16 cellular contexts compared by ENCODE assay signal in the genomic region with DNA sequence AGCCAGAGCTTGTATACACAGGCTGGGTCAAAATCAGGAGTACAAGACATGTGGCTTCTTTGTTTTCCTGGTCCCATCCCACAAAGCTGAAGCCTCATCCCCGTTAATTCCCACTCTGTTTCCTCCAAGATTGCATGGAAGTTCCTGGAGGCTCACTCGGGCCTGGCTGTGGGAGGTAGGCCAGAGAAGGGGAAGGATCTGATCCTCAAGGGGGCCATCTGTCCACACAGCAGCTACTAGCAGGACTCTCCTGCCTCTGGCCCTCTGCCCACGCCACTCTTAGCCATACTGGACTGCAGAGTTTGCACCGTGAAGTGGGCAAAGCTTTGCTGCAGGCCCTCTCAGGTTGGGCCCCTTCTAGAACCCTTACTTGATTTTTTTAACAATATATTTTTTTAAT.
A peak's percentile ranks its signal among the peaks of the same experiment; 100 is the strongest.
DNase-seq lines count a peak whose midpoint lies in the region; ATAC-seq, FAIRE-seq and TF ChIP-seq lines count a peak whose summit lies in the region.
"Had no signal": no experiment of that assay in that cellular context is flagged by ENCODE, and none has a peak within 500 bp of the region (broad histone marks: within the 10 kb centered on the region; RNA-seq: fewer than 3 reads in every experiment).

No MANE protein-coding gene starts in this region.

- H3K9ac ChIP-seq in HepG2 (ENCODE audit: insufficient read depth, low read depth, low read length) = no peak overlapping the region
- no peak overlapping the region for H3K9ac ChIP-seq in PC-3 (ENCODE audit: low read length)

- H3K4me3 ChIP-seq in HepG2 (replicated peaks in 1 of 3; ENCODE audit: insufficient read depth in 1 of 3, low read depth in 2 of 3, low read length in 3 of 3) (no peak overlapping the region), right lobe of liver (no peak overlapping the region), PC-3 (ENCODE audit: low read length) (no peak overlapping the region)
- H3K4me3 ChIP-seq: K562, tibial nerve had no signal

- in situ Hi-C loops in HepG2 (cut with HindIII; ENCODE audit: extremely low pct_ligation_motif_present, low pct_unique_long_range_greater_than_20kb) = no loop called here

- no peaks in the 10 kb centered on the region for H3F3A ChIP-seq in PC-3 (ENCODE audit: low read length, unreplicated experiment)

- H3K27ac ChIP-seq in HepG2 (ENCODE audit: extremely low read length, insufficient read depth, low read length) (no peak overlapping the region), right lobe of liver (no peak overlapping the region), PC-3 (ENCODE audit: low read length) (no peak overlapping the region)
- H3K27ac ChIP-seq: tibial nerve had no signal

- BruUV-seq in HepG2 (replicated peaks; lab: Mats Ljungman, UMichigan) (no TSS peak), PC-3 (replicated peaks; lab: Mats Ljungman, UMichigan) (no TSS peak)

- H3K79me2 ChIP-seq in HepG2 (ENCODE audit: insufficient read depth, low read length) (no peaks in the 10 kb centered on the region), PC-3 (ENCODE audit: low read length) (no peaks in the 10 kb centered on the region)

- ATAC-seq in HepG2 (peak; percentile 37; the same call in 2 of the 3 replicates), right lobe of liver (no peak), left cardiac atrium (peak; percentile 68 to 78), PC-3 (no peak)
- ATAC-seq: K562, Panc1 had no signal

- H3K4me1 ChIP-seq in HepG2 (ENCODE audit: insufficient read depth, low read length) (peaks cover 18% of the 10 kb centered on the region), right lobe of liver (no peaks in the 10 kb centered on the region), PC-3 (ENCODE audit: insufficient read depth, low read length) (no peaks in the 10 kb centered on the region)

- H3K9me2 ChIP-seq in PC-3 (replicated peaks; ENCODE audit: low read length) = no peaks in the 10 kb centered on the region

- H3K36me3 ChIP-seq in HepG2 (replicated peaks in 1 of 2; ENCODE audit: control insufficient read depth in 1 of 2, insufficient read depth in 2 of 2, low read length in 2 of 2) = no peaks in the 10 kb centered on the region
- H3K36me3 ChIP-seq in right lobe of liver = no peaks in the 10 kb centered on the region
- H3K36me3 ChIP-seq in PC-3 (ENCODE audit: low read depth, low read length) = no peaks in the 10 kb centered on the region
- H3K36me3 ChIP-seq: tibial nerve had no signal

- POLR2A ChIA-PET in HepG2 (lab: Yijun Ruan, JAX) = no interaction called here
- POLR2A ChIA-PET in PC-3 (lab: Charles Lee; ENCODE audit: unreplicated experiment) = no interaction called here
- POLR2A ChIA-PET in activated CD4-positive, alpha-beta memory T cell treated with anti-CD3 and anti-CD28 coated beads for 36 hours (lab: Charles Lee) = no interaction called here

- TF ChIP-seq EP300 in HepG2 (IDR thresholded peaks at IDR 0.05; ENCODE audit: low read depth in 2 of 2, low read length in 2 of 2) = no peak
- no peak for TF ChIP-seq EP300 in HepG2 (CRISPR knock-in tag; IDR thresholded peaks at IDR 0.05; ENCODE audit: borderline replicate concordance)

- TF ChIP-seq RAD21 in HepG2 (CRISPR knock-in tag; IDR thresholded peaks at IDR 0.05) = no peak

- no peaks in the 10 kb centered on the region for H3K4me1 Mint-ChIP-seq in activated CD4-positive, alpha-beta memory T cell treated with anti-CD3 and anti-CD28 coated beads for 36 hours (ENCODE audit: low read depth)
- H3K4me1 Mint-ChIP-seq: activated naive CD8-positive, alpha-beta T cell treated with anti-CD3 and anti-CD28 coated beads, Interleukin-2, amount 10 ng/mL, durations not matched to agents 7 days and 5 days had no signal

- H3K27me3 ChIP-seq in HepG2 (ENCODE audit: control insufficient read depth in 1 of 2, insufficient read depth in 2 of 2, low read length in 2 of 2) (peaks cover 0 to 5% of the 10 kb centered on the region in 2 experiments; a peak in 1 of 5 replicates), right lobe of liver (no peaks in the 10 kb centered on the region), PC-3 (ENCODE audit: low read length) (peaks cover 29% of the 10 kb centered on the region)
- H3K27me3 ChIP-seq: tibial nerve had no signal

- TF ChIP-seq CTCF in HepG2 (CRISPR knock-in tag; IDR thresholded peaks at IDR 0.05) (peak; percentile 39), right lobe of liver (IDR thresholded peaks at IDR 0.05) (no peak), PC-3 (conservative IDR thresholded peaks at IDR 0.05; ENCODE audit: low read depth, low read length) (no peak)

- H3K4me3 Mint-ChIP-seq in activated CD4-positive, alpha-beta memory T cell treated with anti-CD3 and anti-CD28 coated beads for 36 hours = no peak overlapping the region
- H3K4me3 Mint-ChIP-seq: activated naive CD8-positive, alpha-beta T cell treated with anti-CD3 and anti-CD28 coated beads, Interleukin-2, amount 10 ng/mL, durations not matched to agents 7 days and 5 days; HFFc6 had no signal

- H3K4me2 ChIP-seq in HepG2 (ENCODE audit: low read depth, low read length) (peak overlapping the region; percentile 49; the same call in 1 of the 2 replicates), PC-3 (ENCODE audit: low read length) (no peak overlapping the region)

- no peaks in the 10 kb centered on the region for H3K9me3 Mint-ChIP-seq in activated CD4-positive, alpha-beta memory T cell treated with anti-CD3 and anti-CD28 coated beads for 36 hours
- H3K9me3 Mint-ChIP-seq: activated naive CD8-positive, alpha-beta T cell treated with anti-CD3 and anti-CD28 coated beads, Interleukin-2, amount 10 ng/mL, durations not matched to agents 7 days and 5 days had no signal

- H3K27me3 Mint-ChIP-seq in activated CD4-positive, alpha-beta memory T cell treated with anti-CD3 and anti-CD28 coated beads for 36 hours = peaks cover 2% of the 10 kb centered on the region
- H3K27me3 Mint-ChIP-seq: activated naive CD8-positive, alpha-beta T cell treated with anti-CD3 and anti-CD28 coated beads, Interleukin-2, amount 10 ng/mL, durations not matched to agents 7 days and 5 days had no signal

- WGBS in HepG2 (ENCODE audit: low lambda C conversion rate) = 36% methylated on average over 1 of the region's 4 CpGs
- WGBS in right lobe of liver (ENCODE audit: insufficient coverage, low coverage, low lambda C conversion rate, missing lambda C conversion rate) = 44% methylated on average over 4 of the region's 4 CpGs

- H2AFZ ChIP-seq in HepG2 (ENCODE audit: low read length) (no peak overlapping the region), PC-3 (ENCODE audit: low read length) (no peak overlapping the region)

- H3K27ac Mint-ChIP-seq in activated CD4-positive, alpha-beta memory T cell treated with anti-CD3 and anti-CD28 coated beads for 36 hours = no peak overlapping the region
- H3K27ac Mint-ChIP-seq: activated naive CD8-positive, alpha-beta T cell treated with anti-CD3 and anti-CD28 coated beads, Interleukin-2, amount 10 ng/mL, durations not matched to agents 7 days and 5 days; HFFc6 had no signal

- no peak for FAIRE-seq in HepG2 (lab: Jason Lieb, UNC)
- FAIRE-seq: GM12891, K562 had no signal

- H4K20me1 ChIP-seq in HepG2 (ENCODE audit: insufficient read depth, low read length) (no peaks in the 10 kb centered on the region), PC-3 (ENCODE audit: low read length) (no peaks in the 10 kb centered on the region)

- CTCF ChIA-PET in HepG2 (lab: Yijun Ruan, JAX; ENCODE audit: low intra/inter-chr PET ratio, low total read pairs) = no interaction called here
- CTCF ChIA-PET in PC-3 (lab: Charles Lee) = no interaction called here
- CTCF ChIA-PET in activated CD4-positive, alpha-beta memory T cell treated with anti-CD3 and anti-CD28 coated beads for 36 hours (lab: Charles Lee) = no interaction called here

- intact Hi-C loops in HepG2 (cut with micrococcal nuclease; ENCODE audit: unreplicated experiment) (no loop called here), right lobe of liver (cut with DNase I) (no loop called here), left cardiac atrium (cut with DNase I) (no loop called here), PC-3 (cut with micrococcal nuclease) (no loop called here)
- intact Hi-C loops in activated CD4-positive, alpha-beta memory T cell treated with anti-CD3 and anti-CD28 coated beads for 36 hours (cut with micrococcal nuclease) = no loop called here

- DNase-seq in HepG2 (ENCODE audit: low spot score) (no peak), right lobe of liver (no peak), left cardiac atrium (peak; percentile 35), nucleus accumbens (lab: John Stamatoyannopoulos, UW) (peak in 34 of 56 donors; percentile 4 to 55 (median 24)), PC-3 (no peak), NCI-H526 (lab: John Stamatoyannopoulos, UW) (no peak), ecto neural progenitor cell (ENCODE audit: low spot score) (no peak)
- DNase-seq in activated CD4-positive, alpha-beta memory T cell treated with anti-CD3 and anti-CD28 coated beads for 36 hours = no peak
- DNase-seq: activated naive CD8-positive, alpha-beta T cell treated with anti-CD3 and anti-CD28 coated beads, Interleukin-2, amount 10 ng/mL, durations not matched to agents 7 days and 5 days; effector memory CD4-positive, alpha-beta T cell; HFFc6; NCI-H2081 had no signal

- H3K9me3 ChIP-seq in HepG2 (ENCODE audit: low read length) (no peaks in the 10 kb centered on the region), right lobe of liver (no peaks in the 10 kb centered on the region), PC-3 (ENCODE audit: low read length) (no peaks in the 10 kb centered on the region)
- H3K9me3 ChIP-seq: tibial nerve had no signal

- no peaks in the 10 kb centered on the region for H3K36me3 Mint-ChIP-seq in activated CD4-positive, alpha-beta memory T cell treated with anti-CD3 and anti-CD28 coated beads for 36 hours
- H3K36me3 Mint-ChIP-seq: activated naive CD8-positive, alpha-beta T cell treated with anti-CD3 and anti-CD28 coated beads, Interleukin-2, amount 10 ng/mL, durations not matched to agents 7 days and 5 days had no signal

- TF ChIP-seq POLR2A in HepG2 (IDR thresholded peaks at IDR 0.05; ENCODE audit: insufficient read depth in 1 of 2, low read depth in 2 of 2, low read length in 2 of 2) (no peak), right lobe of liver (IDR thresholded peaks at IDR 0.05) (no peak)

TF ChIP-seq in HepG2, 621 proteins besides CTCF, POLR2A, EP300 and RAD21:
- TF ChIP-seq ZNF878 (CRISPR knock-in tag; IDR thresholded peaks at IDR 0.05) (no peak), STAG1 (CRISPR knock-in tag; IDR thresholded peaks at IDR 0.05) (peak; percentile 37; the same call in 1 of the 2 replicates)

Comparison
In these comparisons a context has a peak if more than half of its experiments do, and no peak if none do; other contexts are left out.
1. ATAC-seq: peak in HepG2 (single experiment) and left cardiac atrium (2 of 2); none in right lobe of liver (0 of 4) and PC-3 (single experiment).
2. DNase-seq: peak in left cardiac atrium (single experiment) and nucleus accumbens (34 of 56); none in HepG2 (single experiment), right lobe of liver (0 of 3), PC-3 (single experiment), NCI-H526 (0 of 2), ecto neural progenitor cell (single experiment) and activated CD4-positive, alpha-beta memory T cell treated with anti-CD3 and anti-CD28 coated beads for 36 hours (single experiment).